26 cellular contexts compared by ENCODE assay signal in genomic region chr1:233217832-233218231, GRCh38.
"Had no signal": no experiment of that assay in that cellular context is flagged by ENCODE, and none has a peak within 500 bp of the region (broad histone marks: within the 10 kb centered on the region; RNA-seq: fewer than 3 reads in every experiment).

No MANE protein-coding gene starts in this region.

- H3K27me3 Mint-ChIP-seq: effector memory CD8-positive, alpha-beta T cell; memory B cell; naive thymus-derived CD4-positive, alpha-beta T cell; stimulated activated memory B cell treated with anti-CD40 and anti-IgM and Interleukin-4, amounts not matched to agents 10 μg/mL and 1 μg/mL and 100 μg/mL, for 72 hours had no signal

- H3K27me3 ChIP-seq: gastrocnemius medialis, hepatocyte, neural progenitor cell, right atrium auricular region, spleen, transverse colon, upper lobe of right lung, uterus had no signal

- H3K4me3 Mint-ChIP-seq: effector memory CD8-positive, alpha-beta T cell; memory B cell; mesothelial cell of epicardium; naive thymus-derived CD4-positive, alpha-beta T cell; nephron; neural progenitor cell; stimulated activated memory B cell treated with anti-CD40 and anti-IgM and Interleukin-4, amounts not matched to agents 10 μg/mL and 1 μg/mL and 100 μg/mL, for 72 hours had no signal

- DNase-seq: cortex of kidney; effector memory CD8-positive, alpha-beta T cell; erythroblast; foreskin fibroblast; gastrocnemius medialis; head of caudate nucleus; kidney; mucosa of descending colon; naive thymus-derived CD4-positive, alpha-beta T cell; spleen; stimulated activated CD4-positive, alpha-beta T cell treated with anti-CD3 and anti-CD28 coated beads, Interleukin-4, amount 100 ng/mL, for 4 hours; stimulated activated naive CD8-positive, alpha-beta T cell treated with anti-CD3 and anti-CD28 coated beads, Interleukin-15, Interleukin-2, amounts not matched to agents 100 U/mL and 50 U/mL, for 24 hours; transverse colon; upper lobe of right lung; uterus had no signal

- ATAC-seq: effector memory CD8-positive, alpha-beta T cell; gastrocnemius medialis; left lobe of liver; mucosa of descending colon; naive thymus-derived CD4-positive, alpha-beta T cell; sciatic nerve; stimulated activated memory B cell treated with anti-CD40 and anti-IgM and Interleukin-4, amounts not matched to agents 10 μg/mL and 1 μg/mL and 100 μg/mL, for 72 hours; stimulated activated naive CD8-positive, alpha-beta T cell treated with anti-CD3 and anti-CD28 coated beads, Interleukin-15, Interleukin-2, amounts not matched to agents 100 U/mL and 50 U/mL, for 24 hours; upper lobe of right lung had no signal

- H3K27ac Mint-ChIP-seq: effector memory CD8-positive, alpha-beta T cell; memory B cell; mesothelial cell of epicardium; naive thymus-derived CD4-positive, alpha-beta T cell; nephron; neural progenitor cell; stimulated activated memory B cell treated with anti-CD40 and anti-IgM and Interleukin-4, amounts not matched to agents 10 μg/mL and 1 μg/mL and 100 μg/mL, for 72 hours had no signal

- H3K9me3 ChIP-seq: gastrocnemius medialis, mucosa of descending colon, prostate gland, right atrium auricular region, transverse colon, upper lobe of right lung, uterus had no signal

- H3K4me1 ChIP-seq: gastrocnemius medialis, neural progenitor cell, prostate gland, right atrium auricular region, spleen, transverse colon, upper lobe of right lung, uterus had no signal

- H3K27ac ChIP-seq: gastrocnemius medialis, hepatocyte, neural progenitor cell, prostate gland, right atrium auricular region, spleen, transverse colon, upper lobe of right lung, uterus had no signal

- H3K9me3 Mint-ChIP-seq: effector memory CD8-positive, alpha-beta T cell had no signal

- H3K4me1 Mint-ChIP-seq: memory B cell; naive thymus-derived CD4-positive, alpha-beta T cell; nephron; neural progenitor cell; stimulated activated memory B cell treated with anti-CD40 and anti-IgM and Interleukin-4, amounts not matched to agents 10 μg/mL and 1 μg/mL and 100 μg/mL, for 72 hours had no signal

- H3K4me3 ChIP-seq: gastrocnemius medialis, hepatocyte, lung, mucosa of descending colon, neural progenitor cell, prostate gland, right atrium auricular region, spleen, transverse colon, upper lobe of right lung, uterus had no signal

- H3K36me3 ChIP-seq: gastrocnemius medialis, prostate gland, right atrium auricular region, transverse colon, upper lobe of right lung, uterus had no signal
